In genomic region chr12:8384686-8385085, GRCh38 we compare ENCODE assay signal across 5 cellular contexts.
A peak's percentile ranks its signal among the peaks of the same experiment; 100 is the strongest.
DNase-seq lines count a peak whose midpoint lies in the region; TF ChIP-seq lines count a peak whose summit lies in the region.
"Not testable (repeated sequence)": the region's sequence is repeated elsewhere in the genome, so short reads cannot be mapped to it uniquely, and the experiment has no call there.

No MANE protein-coding gene starts in this region.

- H3K18ac ChIP-seq in neuronal stem cell (ENCODE audit: low read length): not testable (repeated sequence)

- H3K4me3 Mint-ChIP-seq in nephron progenitor cell: not testable (repeated sequence)

- H3K23ac ChIP-seq in neuronal stem cell (ENCODE audit: low read depth, low read length, poor library complexity): not testable (repeated sequence)

- 93% methylated on average over 9 of the region's 9 CpGs for WGBS in esophagus muscularis mucosa
- no CpG with 5 or more reads among the region's 9 CpGs for WGBS in neuronal stem cell (ENCODE audit: extremely low coverage in 2 of 2, insufficient read length in 2 of 2, insufficient replicate concordance in 1 of 2), 2 donors

- H3K27me3 Mint-ChIP-seq in nephron progenitor cell (ENCODE audit: low read depth, poor library complexity): peaks cover 24% of the 10 kb centered on the region

- H2BK15ac ChIP-seq in neuronal stem cell (ENCODE audit: low read length): not testable (repeated sequence)

- H3K4me2 ChIP-seq in neuronal stem cell (ENCODE audit: insufficient read depth, low read length, poor library complexity, severe bottlenecking): not testable (repeated sequence)

- H3K36me3 Mint-ChIP-seq in nephron progenitor cell (ENCODE audit: low read depth): not testable (repeated sequence)

- H3K27ac ChIP-seq in esophagus muscularis mucosa (replicated peaks in 1 of 4); neuronal stem cell (replicated peaks; ENCODE audit: low read length): not testable (repeated sequence)

- H3K36me3 ChIP-seq in esophagus muscularis mucosa; neuronal stem cell (replicated peaks in 1 of 2; ENCODE audit: control insufficient read depth in 2 of 2, insufficient read depth in 2 of 2, low read length in 2 of 2): not testable (repeated sequence)

- not testable (repeated sequence) for H3K4me1 ChIP-seq in esophagus muscularis mucosa; neuronal stem cell (ENCODE audit: control insufficient read depth in 2 of 2, insufficient read depth in 1 of 2, low read depth in 1 of 2, low read length in 2 of 2)

- H3K14ac ChIP-seq in neuronal stem cell (ENCODE audit: low read length): not testable (repeated sequence)

- not testable (repeated sequence) for TF ChIP-seq POLR2A in esophagus muscularis mucosa (IDR thresholded peaks at IDR 0.05; ENCODE audit: low read depth)

- not testable (repeated sequence) for H3K79me1 ChIP-seq in neuronal stem cell (ENCODE audit: low read depth, low read length)

- H3K4me1 Mint-ChIP-seq in nephron progenitor cell: not testable (repeated sequence)

- not testable (repeated sequence) for H2AFZ ChIP-seq in neuronal stem cell (ENCODE audit: low read length)

- H2BK120ac ChIP-seq in neuronal stem cell (ENCODE audit: low read depth, low read length): not testable (repeated sequence)

- peak overlapping the region; percentile 17 for H4K8ac ChIP-seq in neuronal stem cell (ENCODE audit: low read depth, low read length)

- H3K9me3 Mint-ChIP-seq in nephron progenitor cell: not testable (repeated sequence)

- not testable (repeated sequence) for TF ChIP-seq CTCF in esophagus muscularis mucosa (IDR thresholded peaks at IDR 0.05); nephron progenitor cell (IDR thresholded peaks at IDR 0.05)

- H3K9ac ChIP-seq in neuronal stem cell (ENCODE audit: low read depth, low read length, poor library complexity): not testable (repeated sequence)

- TF ChIP-seq EP300 in esophagus muscularis mucosa (IDR thresholded peaks at IDR 0.05): not testable (repeated sequence)

- intact Hi-C loops in esophagus muscularis mucosa (cut with DNase I); cardiac septum (cut with DNase I): not testable (repeated sequence)

- H2BK5ac ChIP-seq in neuronal stem cell (ENCODE audit: low read length): not testable (repeated sequence)

- not testable (repeated sequence) for H2AK5ac ChIP-seq in neuronal stem cell (ENCODE audit: low read depth, low read length)

- peak overlapping the region; percentile 68 for H3K27ac Mint-ChIP-seq in nephron progenitor cell

- H3K4ac ChIP-seq in neuronal stem cell (ENCODE audit: low read length): not testable (repeated sequence)

- not testable (repeated sequence) for H3K4me3 ChIP-seq in esophagus muscularis mucosa; neuronal stem cell (ENCODE audit: low read length in 2 of 2)

- DNase-seq in esophagus muscularis mucosa (ENCODE audit: extremely low spot score) (peak; percentile 10), cardiac septum (ENCODE audit: low spot score) (peak; percentile 50), mesenteric fat pad (ENCODE audit: low spot score) (peak; percentile 74)
- not testable (repeated sequence) for DNase-seq in nephron progenitor cell; neuronal stem cell (ENCODE audit: low spot score)

- H4K91ac ChIP-seq in neuronal stem cell (ENCODE audit: low read depth, low read length, poor library complexity): not testable (repeated sequence)

- H3K9me3 ChIP-seq in esophagus muscularis mucosa; neuronal stem cell (replicated peaks in 1 of 2; ENCODE audit: control insufficient read depth in 2 of 2, insufficient read depth in 1 of 2, low read depth in 1 of 2, low read length in 2 of 2): not testable (repeated sequence)

- H2BK12ac ChIP-seq in neuronal stem cell (ENCODE audit: low read length): not testable (repeated sequence)

- peaks cover 0 to 11% (median 0%) of the 10 kb centered on the region in 4 donors for H3K27me3 ChIP-seq in esophagus muscularis mucosa
- not testable (repeated sequence) for H3K27me3 ChIP-seq in neuronal stem cell (ENCODE audit: control insufficient read depth in 3 of 3, insufficient read depth in 3 of 3, low read depth in 1 of 3, low read length in 3 of 3)
